24 cellular contexts compared by ENCODE assay signal in the genomic region with DNA sequence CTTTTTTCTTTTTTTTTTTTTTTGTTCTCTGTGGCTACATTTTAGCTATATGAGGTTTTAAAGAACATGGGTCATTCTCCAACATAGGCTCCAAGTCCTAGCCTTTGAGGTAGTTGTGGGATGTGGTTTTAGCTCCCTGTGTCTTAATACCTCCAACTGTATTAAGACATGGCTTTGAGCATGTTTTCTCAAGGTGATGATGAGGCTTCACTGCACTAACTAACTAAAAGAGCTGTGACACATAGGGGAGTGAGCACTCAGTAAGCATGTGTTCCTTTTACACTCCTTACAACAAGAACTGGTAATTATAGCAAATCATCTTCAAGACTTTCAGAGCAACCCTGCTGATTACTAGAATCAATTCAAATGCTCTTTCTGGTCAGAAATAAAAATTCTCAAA.
"Had no signal": no experiment of that assay in that cellular context is flagged by ENCODE, and none has a peak within 500 bp of the region (broad histone marks: within the 10 kb centered on the region; RNA-seq: fewer than 3 reads in every experiment).

No MANE protein-coding gene starts in this region.

- H3K27me3 Mint-ChIP-seq: activated CD4-positive, alpha-beta memory T cell treated with anti-CD3 and anti-CD28 coated beads for 36 hours; activated CD4-positive, alpha-beta T cell treated with anti-CD3 and anti-CD28 coated beads, Interleukin-2, amount 10 ng/mL, durations not matched to agents 24 days and 14 days; activated naive CD8-positive, alpha-beta T cell treated with anti-CD3 and anti-CD28 coated beads for 36 hours; IgD-negative memory B cell had no signal

- H3K27ac ChIP-seq: body of pancreas, cardiac muscle cell, Peyer's patch, RWPE1, SJSA1 had no signal

- DNase-seq: activated B cell treated with CpG ODN at 0.5 μM for 24 hours; activated CD4-positive, alpha-beta memory T cell treated with anti-CD3 and anti-CD28 coated beads for 36 hours; activated CD4-positive, alpha-beta T cell treated with anti-CD3 and anti-CD28 coated beads for 1 hour; activated CD4-positive, alpha-beta T cell treated with anti-CD3 and anti-CD28 coated beads, Interleukin-2, amount 10 ng/mL, durations not matched to agents 24 days and 14 days; activated CD8-positive, alpha-beta memory T cell treated with anti-CD3 and anti-CD28 coated beads for 24 hours; activated effector memory CD4-positive, alpha-beta T cell treated with anti-CD3 and anti-CD28 coated beads, Interleukin-2, amount 50 U/mL, for 16 hours; activated naive CD4-positive, alpha-beta T cell treated with Interleukin-2 at 50 U/mL for 16 hours; activated naive CD8-positive, alpha-beta T cell treated with anti-CD3 and anti-CD28 coated beads for 36 hours; activated T-cell treated with anti-CD3 and anti-CD28 coated beads, Interleukin-2, amount 50 U/mL, for 4 hours; body of pancreas; KG1; NCI-H1048; NCI-H146; NCI-H187 treated with DMSO at 0.1 percent for 48 hours; NCI-H2171; NCI-H226; NCI-H526; Peyer's patch; SHP77 had no signal

- H3K27me3 ChIP-seq: body of pancreas, cardiac muscle cell, Peyer's patch had no signal

- H3K4me1 ChIP-seq: body of pancreas, Peyer's patch had no signal

- H3K9me3 ChIP-seq: body of pancreas, Peyer's patch, SJSA1 had no signal

- H3K4me3 ChIP-seq: body of pancreas, cardiac muscle cell, Peyer's patch, SJSA1 had no signal

- H3K27ac Mint-ChIP-seq: activated B cell treated with CpG ODN at 0.5 μM for 24 hours; activated CD4-positive, alpha-beta memory T cell treated with anti-CD3 and anti-CD28 coated beads for 36 hours; activated CD4-positive, alpha-beta T cell treated with anti-CD3 and anti-CD28 coated beads, Interleukin-2, amount 10 ng/mL, durations not matched to agents 24 days and 14 days; activated naive CD8-positive, alpha-beta T cell treated with anti-CD3 and anti-CD28 coated beads for 36 hours; IgD-negative memory B cell; T-helper 1 cell treated with Interleukin-12 subunit alpha and Interleukin-12 subunit beta and Interleukin-4 antibody, amounts not matched to agents 30 μg/mL and 1 μg/mL, for 36 hours had no signal

- H3K4me1 Mint-ChIP-seq: activated B cell treated with CpG ODN at 0.5 μM for 24 hours; activated CD4-positive, alpha-beta T cell treated with anti-CD3 and anti-CD28 coated beads, Interleukin-2, amount 10 ng/mL, durations not matched to agents 24 days and 14 days; activated naive CD8-positive, alpha-beta T cell treated with anti-CD3 and anti-CD28 coated beads for 36 hours; IgD-negative memory B cell had no signal

- H3K36me3 ChIP-seq: cardiac muscle cell, Peyer's patch, SJSA1 had no signal

- H3K4me3 Mint-ChIP-seq: activated B cell treated with CpG ODN at 0.5 μM for 24 hours; activated CD4-positive, alpha-beta memory T cell treated with anti-CD3 and anti-CD28 coated beads for 36 hours; activated CD4-positive, alpha-beta T cell treated with anti-CD3 and anti-CD28 coated beads, Interleukin-2, amount 10 ng/mL, durations not matched to agents 24 days and 14 days; activated naive CD8-positive, alpha-beta T cell treated with anti-CD3 and anti-CD28 coated beads for 36 hours; activated T-cell treated with anti-CD3 and anti-CD28 coated beads, Interleukin-2, amount 50 U/mL, for 4 hours; IgD-negative memory B cell; T-helper 1 cell treated with Interleukin-12 subunit alpha and Interleukin-12 subunit beta and Interleukin-4 antibody, amounts not matched to agents 30 μg/mL and 1 μg/mL, for 36 hours had no signal

- H3K36me3 Mint-ChIP-seq: activated CD4-positive, alpha-beta memory T cell treated with anti-CD3 and anti-CD28 coated beads for 36 hours; activated naive CD8-positive, alpha-beta T cell treated with anti-CD3 and anti-CD28 coated beads for 36 hours; IgD-negative memory B cell had no signal

- H3K9me3 Mint-ChIP-seq: activated B cell treated with CpG ODN at 0.5 μM for 24 hours; activated CD4-positive, alpha-beta memory T cell treated with anti-CD3 and anti-CD28 coated beads for 36 hours; activated CD4-positive, alpha-beta T cell treated with anti-CD3 and anti-CD28 coated beads, Interleukin-2, amount 10 ng/mL, durations not matched to agents 24 days and 14 days; activated naive CD8-positive, alpha-beta T cell treated with anti-CD3 and anti-CD28 coated beads for 36 hours; activated T-cell treated with anti-CD3 and anti-CD28 coated beads, Interleukin-2, amount 50 U/mL, for 4 hours; T-helper 1 cell treated with Interleukin-12 subunit alpha and Interleukin-12 subunit beta and Interleukin-4 antibody, amounts not matched to agents 30 μg/mL and 1 μg/mL, for 36 hours had no signal
